2 cellular contexts compared by ENCODE assay signal in the genomic region with DNA sequence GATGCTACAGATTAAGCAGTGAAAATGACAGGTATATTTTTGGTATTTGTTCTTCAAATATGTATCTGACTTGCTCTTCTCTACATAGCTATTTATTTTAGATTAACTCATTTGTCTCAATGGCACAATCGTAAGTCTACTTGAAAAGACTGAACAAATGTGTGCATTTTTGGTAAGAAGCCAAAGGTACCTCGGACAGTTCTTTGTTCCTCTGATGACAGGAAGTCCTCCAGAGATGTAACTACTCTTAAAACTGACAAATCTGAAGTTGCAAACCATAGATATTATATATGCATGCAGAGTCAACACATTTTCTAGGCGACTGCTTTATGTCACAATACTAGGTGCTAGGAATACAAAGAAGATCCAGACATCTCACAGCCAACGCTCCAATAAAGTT.
A peak's percentile ranks its signal among the peaks of the same experiment; 100 is the strongest.
TF ChIP-seq lines count a peak whose summit lies in the region.

No MANE protein-coding gene starts in this region.

TF ChIP-seq in HEK293, 187 proteins besides CTCF, POLR2A, EP300 and RAD21 (continued from another document):
- peak; percentile 76 for TF ChIP-seq REST (tag by site-specific recombination; IDR thresholded peaks at IDR 0.05)
TF ChIP-seq in HEK293: peak in this region for 1.

TF ChIP-seq in WTC11, 78 proteins besides CTCF, POLR2A, EP300 and RAD21 (continued from another document):
- TF ChIP-seq ZNF425 (CRISPR knock-in tag; conservative IDR thresholded peaks at IDR 0.05) (no peak), NFATC4 (CRISPR knock-in tag; IDR thresholded peaks at IDR 0.05) (no peak), OVOL2 (CRISPR knock-in tag; IDR thresholded peaks at IDR 0.05; ENCODE audit: borderline replicate concordance) (no peak), EMX1 (CRISPR knock-in tag; IDR thresholded peaks at IDR 0.05) (no peak), ZNF232 (CRISPR knock-in tag; IDR thresholded peaks at IDR 0.05) (no peak), ZNF423 (CRISPR knock-in tag; IDR thresholded peaks at IDR 0.05) (no peak), SOX15 (CRISPR knock-in tag; IDR thresholded peaks at IDR 0.05) (no peak), KAT7 (CRISPR knock-in tag; IDR thresholded peaks at IDR 0.05; ENCODE audit: borderline replicate concordance) (no peak), AFF4 (CRISPR knock-in tag; IDR thresholded peaks at IDR 0.05; ENCODE audit: borderline replicate concordance) (no peak), FOXP4 (CRISPR knock-in tag; IDR thresholded peaks at IDR 0.05) (no peak)
- TF ChIP-seq, protein P1, sequence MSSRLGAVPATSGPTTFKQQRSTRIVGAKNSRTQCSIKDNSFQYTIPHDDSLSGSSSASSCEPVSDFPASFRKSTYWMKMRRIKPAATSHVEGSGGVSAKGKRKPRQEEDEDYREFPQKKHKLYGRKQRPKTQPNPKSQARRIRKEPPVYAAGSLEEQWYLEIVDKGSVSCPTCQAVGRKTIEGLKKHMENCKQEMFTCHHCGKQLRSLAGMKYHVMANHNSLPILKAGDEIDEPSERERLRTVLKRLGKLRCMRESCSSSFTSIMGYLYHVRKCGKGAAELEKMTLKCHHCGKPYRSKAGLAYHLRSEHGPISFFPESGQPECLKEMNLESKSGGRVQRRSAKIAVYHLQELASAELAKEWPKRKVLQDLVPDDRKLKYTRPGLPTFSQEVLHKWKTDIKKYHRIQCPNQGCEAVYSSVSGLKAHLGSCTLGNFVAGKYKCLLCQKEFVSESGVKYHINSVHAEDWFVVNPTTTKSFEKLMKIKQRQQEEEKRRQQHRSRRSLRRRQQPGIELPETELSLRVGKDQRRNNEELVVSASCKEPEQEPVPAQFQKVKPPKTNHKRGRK (CRISPR knock-in tag; IDR thresholded peaks at IDR 0.05; ENCODE audit: borderline replicate concordance): no peak
- TF ChIP-seq, protein P2, sequence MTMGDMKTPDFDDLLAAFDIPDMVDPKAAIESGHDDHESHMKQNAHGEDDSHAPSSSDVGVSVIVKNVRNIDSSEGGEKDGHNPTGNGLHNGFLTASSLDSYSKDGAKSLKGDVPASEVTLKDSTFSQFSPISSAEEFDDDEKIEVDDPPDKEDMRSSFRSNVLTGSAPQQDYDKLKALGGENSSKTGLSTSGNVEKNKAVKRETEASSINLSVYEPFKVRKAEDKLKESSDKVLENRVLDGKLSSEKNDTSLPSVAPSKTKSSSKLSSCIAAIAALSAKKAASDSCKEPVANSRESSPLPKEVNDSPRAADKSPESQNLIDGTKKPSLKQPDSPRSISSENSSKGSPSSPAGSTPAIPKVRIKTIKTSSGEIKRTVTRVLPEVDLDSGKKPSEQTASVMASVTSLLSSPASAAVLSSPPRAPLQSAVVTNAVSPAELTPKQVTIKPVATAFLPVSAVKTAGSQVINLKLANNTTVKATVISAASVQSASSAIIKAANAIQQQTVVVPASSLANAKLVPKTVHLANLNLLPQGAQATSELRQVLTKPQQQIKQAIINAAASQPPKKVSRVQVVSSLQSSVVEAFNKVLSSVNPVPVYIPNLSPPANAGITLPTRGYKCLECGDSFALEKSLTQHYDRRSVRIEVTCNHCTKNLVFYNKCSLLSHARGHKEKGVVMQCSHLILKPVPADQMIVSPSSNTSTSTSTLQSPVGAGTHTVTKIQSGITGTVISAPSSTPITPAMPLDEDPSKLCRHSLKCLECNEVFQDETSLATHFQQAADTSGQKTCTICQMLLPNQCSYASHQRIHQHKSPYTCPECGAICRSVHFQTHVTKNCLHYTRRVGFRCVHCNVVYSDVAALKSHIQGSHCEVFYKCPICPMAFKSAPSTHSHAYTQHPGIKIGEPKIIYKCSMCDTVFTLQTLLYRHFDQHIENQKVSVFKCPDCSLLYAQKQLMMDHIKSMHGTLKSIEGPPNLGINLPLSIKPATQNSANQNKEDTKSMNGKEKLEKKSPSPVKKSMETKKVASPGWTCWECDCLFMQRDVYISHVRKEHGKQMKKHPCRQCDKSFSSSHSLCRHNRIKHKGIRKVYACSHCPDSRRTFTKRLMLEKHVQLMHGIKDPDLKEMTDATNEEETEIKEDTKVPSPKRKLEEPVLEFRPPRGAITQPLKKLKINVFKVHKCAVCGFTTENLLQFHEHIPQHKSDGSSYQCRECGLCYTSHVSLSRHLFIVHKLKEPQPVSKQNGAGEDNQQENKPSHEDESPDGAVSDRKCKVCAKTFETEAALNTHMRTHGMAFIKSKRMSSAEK (CRISPR knock-in tag; IDR thresholded peaks at IDR 0.05; ENCODE audit: borderline replicate concordance): no peak
- TF ChIP-seq, protein P3, sequence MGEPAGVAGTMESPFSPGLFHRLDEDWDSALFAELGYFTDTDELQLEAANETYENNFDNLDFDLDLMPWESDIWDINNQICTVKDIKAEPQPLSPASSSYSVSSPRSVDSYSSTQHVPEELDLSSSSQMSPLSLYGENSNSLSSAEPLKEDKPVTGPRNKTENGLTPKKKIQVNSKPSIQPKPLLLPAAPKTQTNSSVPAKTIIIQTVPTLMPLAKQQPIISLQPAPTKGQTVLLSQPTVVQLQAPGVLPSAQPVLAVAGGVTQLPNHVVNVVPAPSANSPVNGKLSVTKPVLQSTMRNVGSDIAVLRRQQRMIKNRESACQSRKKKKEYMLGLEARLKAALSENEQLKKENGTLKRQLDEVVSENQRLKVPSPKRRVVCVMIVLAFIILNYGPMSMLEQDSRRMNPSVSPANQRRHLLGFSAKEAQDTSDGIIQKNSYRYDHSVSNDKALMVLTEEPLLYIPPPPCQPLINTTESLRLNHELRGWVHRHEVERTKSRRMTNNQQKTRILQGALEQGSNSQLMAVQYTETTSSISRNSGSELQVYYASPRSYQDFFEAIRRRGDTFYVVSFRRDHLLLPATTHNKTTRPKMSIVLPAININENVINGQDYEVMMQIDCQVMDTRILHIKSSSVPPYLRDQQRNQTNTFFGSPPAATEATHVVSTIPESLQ (CRISPR knock-in tag; IDR thresholded peaks at IDR 0.05): no peak
